ENCODE assay signal across 10 cellular contexts in genomic region chr12:17928708-17929366, GRCh38.
DNase-seq lines count a peak whose midpoint lies in the region; TF ChIP-seq lines count a peak whose summit lies in the region.
"Had no signal": no experiment of that assay in that cellular context is flagged by ENCODE, and none has a peak within 500 bp of the region (broad histone marks: within the 10 kb centered on the region; RNA-seq: fewer than 3 reads in every experiment).

No MANE protein-coding gene starts in this region.

- intact Hi-C loops in stomach (cut with DNase I; ENCODE audit: low total_unique reads), result no loop called here

- H3K79me2 ChIP-seq in ACC112 (ENCODE audit: control insufficient read depth, insufficient read depth, low read length, unreplicated experiment), result no peaks in the 10 kb centered on the region

- H3K36me3 ChIP-seq in ACC112 (ENCODE audit: insufficient read depth, low read length) (no peaks in the 10 kb centered on the region), stomach (no peaks in the 10 kb centered on the region)

- peak overlapping the region; percentile 87 for H2AFZ ChIP-seq in ACC112 (ENCODE audit: low read length, unreplicated experiment)

- no peaks in the 10 kb centered on the region for H3K9me3 ChIP-seq in stomach

- H3K27ac ChIP-seq in ACC112 (ENCODE audit: low read depth, low read length) (peak overlapping the region; percentile 80), stomach (no peak overlapping the region)

- peaks cover 21% of the 10 kb centered on the region for H3K4me1 ChIP-seq in ACC112 (ENCODE audit: control insufficient read depth, insufficient read depth, low read length, unreplicated experiment)
- H3K4me1 ChIP-seq in stomach, result no peaks in the 10 kb centered on the region

- peak overlapping the region; percentile 54 for H3K4me3 ChIP-seq in ACC112 (ENCODE audit: low read depth, low read length)
- H3K4me3 ChIP-seq in stomach, result no peak overlapping the region

- TF ChIP-seq CTCF in GM10266 (IDR thresholded peaks at IDR 0.05; ENCODE audit: control insufficient read depth, insufficient read depth, low read depth, missing control alignments) (no peak), stomach (IDR thresholded peaks at IDR 0.05) (no peak)

- WGBS in stomach, 5 donors, result 52 to 57% (median 52%) methylated on average over 4 of the region's 4 CpGs

- no peak for TF ChIP-seq EP300 in stomach (IDR thresholded peaks at IDR 0.05)

- no peaks in the 10 kb centered on the region for H3K27me3 ChIP-seq in ACC112 (ENCODE audit: insufficient read depth, low read length)
- no peaks in the 10 kb centered on the region for H3K27me3 ChIP-seq in stomach

- DNase-seq in HuH-7 (ENCODE audit: low spot score), result peak; percentile 9
- peak; percentile 74 to 92 for DNase-seq in SW 1271 (lab: John Stamatoyannopoulos, UW)
- DNase-seq in iPS DF 19.7 (ENCODE audit: low read depth, low spot score), result peak; percentile 2
- DNase-seq in D341Med (ENCODE audit: low spot score), result no peak
- no peak for DNase-seq in NCI-H187 (lab: John Stamatoyannopoulos, UW)
- DNase-seq in GM10266 (ENCODE audit: extremely low spot score), result no peak
- DNase-seq in stomach, result no peak
- DNase-seq: activated CD4-positive, alpha-beta memory T cell treated with anti-CD3 and anti-CD28 coated beads, Interleukin-2, amount 10 ng/mL, durations not matched to agents 7 days and 5 days; CD4-positive, CD25-positive, alpha-beta regulatory T cell had no signal

- TF ChIP-seq POLR2A in stomach (IDR thresholded peaks at IDR 0.05), result no peak

Comparison
In these comparisons a context has a peak if more than half of its experiments do, and no peak if none do; other contexts are left out.
1. DNase-seq: peak in HuH-7 (single experiment), SW 1271 (2 of 2) and iPS DF 19.7 (single experiment); none in D341Med (single experiment), NCI-H187 (0 of 2), GM10266 (single experiment) and stomach (single experiment).